8 cellular contexts compared by ENCODE assay signal in the genomic region with DNA sequence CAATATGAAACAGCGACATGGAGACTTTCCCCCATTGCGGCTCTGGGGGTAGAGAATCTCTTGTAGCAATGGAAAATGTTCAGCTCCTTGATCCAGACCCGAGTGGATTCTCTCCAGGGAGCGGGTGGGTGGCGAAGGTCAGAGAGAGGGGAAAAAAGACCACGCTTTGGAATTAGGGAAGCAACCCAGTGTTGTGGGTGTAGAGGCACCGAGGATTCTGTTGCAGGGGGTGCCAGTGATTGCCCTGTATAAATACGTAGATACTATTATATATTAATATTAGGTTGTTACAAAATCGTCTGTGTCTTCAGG.
DNase-seq lines count a peak whose midpoint lies in the region; ATAC-seq and TF ChIP-seq lines count a peak whose summit lies in the region.

No MANE protein-coding gene starts in this region.

- no peaks in the 10 kb centered on the region for H3K36me3 ChIP-seq in HEK293 (ENCODE audit: control insufficient read depth in 2 of 2, insufficient read depth in 1 of 2, low read length in 2 of 2)

- H3K4me3 ChIP-seq in HEK293 (ENCODE audit: low read depth, low read length) (peak overlapping the region; percentile 72), fibroblast of the aortic adventitia (ENCODE audit: low read depth, low read length) (peak overlapping the region; percentile 82)

- TF ChIP-seq CTCF in HEK293 (tag by site-specific recombination; IDR thresholded peaks at IDR 0.05) (no peak), VCaP (conservative IDR thresholded peaks at IDR 0.05) (no peak), fibroblast of the aortic adventitia (IDR thresholded peaks at IDR 0.05; ENCODE audit: insufficient read depth, low read length) (no peak)

- intact Hi-C loops in sciatic nerve (cut with DNase I) (no loop called here), posterior vena cava (cut with DNase I) (no loop called here)

- DNase-seq in fibroblast of the aortic adventitia (ENCODE audit: low read depth) = no peak
- DNase-seq in sciatic nerve (ENCODE audit: low spot score) = no peak
- no peak for DNase-seq in NCI-H1930 (lab: John Stamatoyannopoulos, UW)
- no peak for DNase-seq in H4 (ENCODE audit: low spot score)
- DNase-seq in activated CD4-positive, alpha-beta T cell treated with anti-CD3 and anti-CD28 coated beads, Interleukin-2, amount 50 U/mL, for 1 hour = no peak
- DNase-seq in posterior vena cava (ENCODE audit: low spot score) = no peak

- no peaks in the 10 kb centered on the region for H3K9me3 ChIP-seq in HEK293 (ENCODE audit: control insufficient read depth, insufficient read depth, low read depth, low read length)

- no peaks in the 10 kb centered on the region for H3K4me1 ChIP-seq in HEK293 (ENCODE audit: control insufficient read depth, insufficient read depth, low read length)

- ATAC-seq in sciatic nerve = peak; percentile 1

- POLR2A ChIA-PET in HEK293 (lab: Yijun Ruan, JAX) = interaction anchor here (1.0 kb wide), 1 partner anchor 192 kb away, joined by 6 read pairs; a partner anchor contains a TSS

- CTCF ChIA-PET in HEK293 (lab: Yijun Ruan, JAX) = interaction anchor here (0.6 to 1.7 kb wide), 18 partner anchors 10 to 796 kb away, joined by 3 to 18 read pairs (median 4); a partner anchor contains a TSS

- H3K27ac ChIP-seq in HEK293 (ENCODE audit: extremely low read depth, low read depth, low read length) = peak overlapping the region; percentile 75; the same call in 1 of the 2 replicates
- peak overlapping the region; percentile 85 for H3K27ac ChIP-seq in VCaP

TF ChIP-seq in HEK293, 187 proteins besides CTCF, POLR2A, EP300 and RAD21:
- TF ChIP-seq KLF1 (tag by site-specific recombination; IDR thresholded peaks at IDR 0.05) = no peak
- peak; percentile 61 for TF ChIP-seq ZNF335 (tag by site-specific recombination; conservative IDR thresholded peaks at IDR 0.05)
- TF ChIP-seq, protein P1, sequence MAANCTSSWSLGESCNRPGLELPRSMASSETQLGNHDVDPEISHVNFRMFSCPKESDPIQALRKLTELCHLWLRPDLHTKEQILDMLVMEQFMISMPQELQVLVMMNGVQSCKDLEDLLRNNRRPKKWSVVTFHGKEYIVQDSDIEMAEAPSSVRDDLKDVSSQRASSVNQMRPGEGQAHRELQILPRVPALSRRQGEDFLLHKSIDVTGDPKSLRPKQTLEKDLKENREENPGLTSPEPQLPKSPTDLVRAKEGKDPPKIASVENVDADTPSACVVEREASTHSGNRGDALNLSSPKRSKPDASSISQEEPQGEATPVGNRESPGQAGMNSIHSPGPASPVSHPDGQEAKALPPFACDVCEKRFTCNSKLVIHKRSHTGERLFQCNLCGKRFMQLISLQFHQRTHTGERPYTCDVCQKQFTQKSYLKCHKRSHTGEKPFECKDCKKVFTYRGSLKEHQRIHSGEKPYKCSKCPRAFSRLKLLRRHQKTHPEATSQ (tag by site-specific recombination; IDR thresholded peaks at IDR 0.05) = no peak
- TF ChIP-seq SCRT1 (tag by site-specific recombination; IDR thresholded peaks at IDR 0.05; ENCODE audit: borderline replicate concordance) = no peak
